Comparison of ENCODE assay signal across 11 cellular contexts in genomic region chr1:110526189-110526588, GRCh38. TPM values are rescaled to one million over a fixed set of nuclear protein-coding genes. Genes with fewer than 3 reads are reported as not detected.
"Had no signal": no experiment of that assay in that cellular context is flagged by ENCODE, and none has a peak within 500 bp of the region (broad histone marks: within the 10 kb centered on the region; RNA-seq: fewer than 3 reads in every experiment).

No MANE protein-coding gene starts in this region.

- H3K36me3 ChIP-seq: HAP-1 had no signal

- FAIRE-seq: HTR-8/SVneo had no signal

- H3K27ac ChIP-seq: KMS-11 had no signal

- H2AFZ ChIP-seq: GM23338 had no signal

- DNase-seq: H7, HFFc6, KBM-7 had no signal

- H3K4me3 ChIP-seq: GM23338, HAP-1 had no signal

- H3K4me1 ChIP-seq: HAP-1 had no signal

- H3K9ac ChIP-seq: KMS-11 had no signal

- H3K9me3 ChIP-seq: HAP-1 had no signal

- ATAC-seq: GM23338, HCT116 had no signal

- H3K4me2 ChIP-seq: GM23338, KMS-11 had no signal

RNA-seq across cellular contexts. Expression of gene KCNA10, which starts 7.2 kb away (rescaled TPM):
- total RNA-seq: GM23338, H4, H7, HFFc6, HT-29 had no signal
- polyA plus RNA-seq: GM23338, IgD-negative memory B cell had no signal
